In genomic region chr3:180996415-180996932, GRCh38 we compare ENCODE assay signal across 3 cellular contexts.
A peak's percentile ranks its signal among the peaks of the same experiment; 100 is the strongest.
TF ChIP-seq lines count a peak whose summit lies in the region.

No MANE protein-coding gene starts in this region.

TF ChIP-seq in HEK293, 187 proteins besides CTCF, POLR2A, EP300 and RAD21:
- TF ChIP-seq PRDM10 (tag by site-specific recombination; IDR thresholded peaks at IDR 0.05) (peak; percentile 50; the same call in 1 of the 2 replicates), ZNF157 (tag by site-specific recombination; IDR thresholded peaks at IDR 0.05) (no peak)
TF ChIP-seq in HEK293: peak in this region for 1.

TF ChIP-seq in K562, 482 proteins besides CTCF, POLR2A, EP300 and RAD21:
- TF ChIP-seq KDM4B (IDR thresholded peaks at IDR 0.05; ENCODE audit: borderline replicate concordance in 2 of 2, low read depth in 1 of 2) (no peak), ATF3 (IDR thresholded peaks at IDR 0.05) (no peak), ATF3 (CRISPR knock-in tag; conservative IDR thresholded peaks at IDR 0.05) (no peak), PRMT5 (CRISPR knock-in tag; IDR thresholded peaks at IDR 0.05) (no peak), PRDM10 (IDR thresholded peaks at IDR 0.05; ENCODE audit: partially characterized antibody) (peak; percentile 65), TOE1 (IDR thresholded peaks at IDR 0.05; ENCODE audit: borderline replicate concordance) (no peak), TOE1 (CRISPR knock-in tag; IDR thresholded peaks at IDR 0.05; ENCODE audit: borderline replicate concordance, low read depth) (no peak)
- TF ChIP-seq, protein P1, sequence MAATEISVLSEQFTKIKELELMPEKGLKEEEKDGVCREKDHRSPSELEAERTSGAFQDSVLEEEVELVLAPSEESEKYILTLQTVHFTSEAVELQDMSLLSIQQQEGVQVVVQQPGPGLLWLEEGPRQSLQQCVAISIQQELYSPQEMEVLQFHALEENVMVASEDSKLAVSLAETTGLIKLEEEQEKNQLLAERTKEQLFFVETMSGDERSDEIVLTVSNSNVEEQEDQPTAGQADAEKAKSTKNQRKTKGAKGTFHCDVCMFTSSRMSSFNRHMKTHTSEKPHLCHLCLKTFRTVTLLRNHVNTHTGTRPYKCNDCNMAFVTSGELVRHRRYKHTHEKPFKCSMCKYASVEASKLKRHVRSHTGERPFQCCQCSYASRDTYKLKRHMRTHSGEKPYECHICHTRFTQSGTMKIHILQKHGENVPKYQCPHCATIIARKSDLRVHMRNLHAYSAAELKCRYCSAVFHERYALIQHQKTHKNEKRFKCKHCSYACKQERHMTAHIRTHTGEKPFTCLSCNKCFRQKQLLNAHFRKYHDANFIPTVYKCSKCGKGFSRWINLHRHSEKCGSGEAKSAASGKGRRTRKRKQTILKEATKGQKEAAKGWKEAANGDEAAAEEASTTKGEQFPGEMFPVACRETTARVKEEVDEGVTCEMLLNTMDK (IDR thresholded peaks at IDR 0.05; ENCODE audit: borderline replicate concordance, insufficient read depth, low read depth, low read length, poor library complexity, severe bottlenecking): no peak

TF ChIP-seq in SK-N-SH, 30 proteins besides CTCF, POLR2A, EP300 and RAD21 (continued from another document):
- TF ChIP-seq ELF1 (IDR thresholded peaks at IDR 0.05) (no peak), POLR2AphosphoS5 (IDR thresholded peaks at IDR 0.05; ENCODE audit: low read depth, low read length) (no peak), FOXJ3 (CRISPR knock-in tag; IDR thresholded peaks at IDR 0.05) (no peak), MEF2A (IDR thresholded peaks at IDR 0.05; ENCODE audit: borderline replicate concordance, low read depth) (no peak), GATA2 (CRISPR knock-in tag; IDR thresholded peaks at IDR 0.05) (no peak), REST (IDR thresholded peaks at IDR 0.05; ENCODE audit: low read depth, low read length) (no peak), NRF1 (IDR thresholded peaks at IDR 0.05; ENCODE audit: low read depth, low read length) (no peak), FOXM1 (IDR thresholded peaks at IDR 0.05; ENCODE audit: low read depth) (no peak), EZH2phosphoT487 (IDR thresholded peaks at IDR 0.05; ENCODE audit: borderline replicate concordance, low read depth) (no peak), RXRA (IDR thresholded peaks at IDR 0.05; ENCODE audit: borderline replicate concordance, low read depth) (no peak)
- TF ChIP-seq, protein P2, sequence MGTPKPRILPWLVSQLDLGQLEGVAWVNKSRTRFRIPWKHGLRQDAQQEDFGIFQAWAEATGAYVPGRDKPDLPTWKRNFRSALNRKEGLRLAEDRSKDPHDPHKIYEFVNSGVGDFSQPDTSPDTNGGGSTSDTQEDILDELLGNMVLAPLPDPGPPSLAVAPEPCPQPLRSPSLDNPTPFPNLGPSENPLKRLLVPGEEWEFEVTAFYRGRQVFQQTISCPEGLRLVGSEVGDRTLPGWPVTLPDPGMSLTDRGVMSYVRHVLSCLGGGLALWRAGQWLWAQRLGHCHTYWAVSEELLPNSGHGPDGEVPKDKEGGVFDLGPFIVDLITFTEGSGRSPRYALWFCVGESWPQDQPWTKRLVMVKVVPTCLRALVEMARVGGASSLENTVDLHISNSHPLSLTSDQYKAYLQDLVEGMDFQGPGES (IDR thresholded peaks at IDR 0.05; ENCODE audit: low read depth, low read length): no peak
- TF ChIP-seq, protein P3, sequence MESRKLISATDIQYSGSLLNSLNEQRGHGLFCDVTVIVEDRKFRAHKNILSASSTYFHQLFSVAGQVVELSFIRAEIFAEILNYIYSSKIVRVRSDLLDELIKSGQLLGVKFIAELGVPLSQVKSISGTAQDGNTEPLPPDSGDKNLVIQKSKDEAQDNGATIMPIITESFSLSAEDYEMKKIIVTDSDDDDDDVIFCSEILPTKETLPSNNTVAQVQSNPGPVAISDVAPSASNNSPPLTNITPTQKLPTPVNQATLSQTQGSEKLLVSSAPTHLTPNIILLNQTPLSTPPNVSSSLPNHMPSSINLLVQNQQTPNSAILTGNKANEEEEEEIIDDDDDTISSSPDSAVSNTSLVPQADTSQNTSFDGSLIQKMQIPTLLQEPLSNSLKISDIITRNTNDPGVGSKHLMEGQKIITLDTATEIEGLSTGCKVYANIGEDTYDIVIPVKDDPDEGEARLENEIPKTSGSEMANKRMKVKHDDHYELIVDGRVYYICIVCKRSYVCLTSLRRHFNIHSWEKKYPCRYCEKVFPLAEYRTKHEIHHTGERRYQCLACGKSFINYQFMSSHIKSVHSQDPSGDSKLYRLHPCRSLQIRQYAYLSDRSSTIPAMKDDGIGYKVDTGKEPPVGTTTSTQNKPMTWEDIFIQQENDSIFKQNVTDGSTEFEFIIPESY (IDR thresholded peaks at IDR 0.05; ENCODE audit: borderline replicate concordance, low read depth): no peak
- TF ChIP-seq, protein P4, sequence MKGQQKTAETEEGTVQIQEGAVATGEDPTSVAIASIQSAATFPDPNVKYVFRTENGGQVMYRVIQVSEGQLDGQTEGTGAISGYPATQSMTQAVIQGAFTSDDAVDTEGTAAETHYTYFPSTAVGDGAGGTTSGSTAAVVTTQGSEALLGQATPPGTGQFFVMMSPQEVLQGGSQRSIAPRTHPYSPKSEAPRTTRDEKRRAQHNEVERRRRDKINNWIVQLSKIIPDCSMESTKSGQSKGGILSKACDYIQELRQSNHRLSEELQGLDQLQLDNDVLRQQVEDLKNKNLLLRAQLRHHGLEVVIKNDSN (IDR thresholded peaks at IDR 0.05; ENCODE audit: borderline replicate concordance, low read depth): no peak
- TF ChIP-seq, protein P5, sequence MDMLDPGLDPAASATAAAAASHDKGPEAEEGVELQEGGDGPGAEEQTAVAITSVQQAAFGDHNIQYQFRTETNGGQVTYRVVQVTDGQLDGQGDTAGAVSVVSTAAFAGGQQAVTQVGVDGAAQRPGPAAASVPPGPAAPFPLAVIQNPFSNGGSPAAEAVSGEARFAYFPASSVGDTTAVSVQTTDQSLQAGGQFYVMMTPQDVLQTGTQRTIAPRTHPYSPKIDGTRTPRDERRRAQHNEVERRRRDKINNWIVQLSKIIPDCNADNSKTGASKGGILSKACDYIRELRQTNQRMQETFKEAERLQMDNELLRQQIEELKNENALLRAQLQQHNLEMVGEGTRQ (IDR thresholded peaks at IDR 0.05; ENCODE audit: borderline replicate concordance, low read depth, low read length): no peak
- TF ChIP-seq, protein P6, sequence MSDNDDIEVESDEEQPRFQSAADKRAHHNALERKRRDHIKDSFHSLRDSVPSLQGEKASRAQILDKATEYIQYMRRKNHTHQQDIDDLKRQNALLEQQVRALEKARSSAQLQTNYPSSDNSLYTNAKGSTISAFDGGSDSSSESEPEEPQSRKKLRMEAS (IDR thresholded peaks at IDR 0.05; ENCODE audit: low read depth): no peak
